In genomic region chr3:5426094-5426883, GRCh38 we compare ENCODE assay signal across 8 cellular contexts.
DNase-seq lines count a peak whose midpoint lies in the region; ATAC-seq and TF ChIP-seq lines count a peak whose summit lies in the region.

No MANE protein-coding gene starts in this region.

- peak; percentile 45 for ATAC-seq in GM21390 (IDR thresholded peaks at IDR 0.05; ENCODE audit: unreplicated experiment)

- no peaks in the 10 kb centered on the region for H3K9me3 ChIP-seq in uterus

- TF ChIP-seq POLR2A in uterus (IDR thresholded peaks at IDR 0.05) = no peak

- no peaks in the 10 kb centered on the region for H3K4me1 ChIP-seq in uterus

- peak; percentile 51 to 69 (median 68) for TF ChIP-seq CTCF in uterus (IDR thresholded peaks at IDR 0.05)

- DNase-seq in D341Med (ENCODE audit: low spot score) (peak; percentile 79), HuH-7 (ENCODE audit: low spot score) (peak; percentile 81), SHP77 (lab: John Stamatoyannopoulos, UW) (peak; percentile 86 to 89), glomerular endothelial cell (ENCODE audit: extremely low read depth, low read depth, low spot score) (peak; percentile 33), posterior cingulate gyrus (peak; percentile 67 to 95 (median 86)), uterus (peak; percentile 58 to 69)
- DNase-seq in activated effector memory CD4-positive, alpha-beta T cell treated with anti-CD3 and anti-CD28 coated beads, Interleukin-2, amount 50 U/mL, for 16 hours = peak; percentile 85

- no peak overlapping the region for H3K4me3 ChIP-seq in uterus

- H3K27ac ChIP-seq in uterus = no peak overlapping the region

- H3K36me3 ChIP-seq in uterus = no peaks in the 10 kb centered on the region

- intact Hi-C loops in posterior cingulate gyrus (cut with DNase I) (loop anchor here (5.0 kb wide), 1 partner anchor 1371 kb away; no protein-coding TSS in a partner anchor), uterus (cut with DNase I; ENCODE audit: low total_unique reads) (no loop called here)

- no peaks in the 10 kb centered on the region for H3K27me3 ChIP-seq in uterus

Comparison
In these comparisons a context has a peak if more than half of its experiments do, and no peak if none do; other contexts are left out.
1. DNase-seq: peak in every context shown above with its lines; median percentile 88 in SHP77; 86 in posterior cingulate gyrus; 85 in activated effector memory CD4-positive, alpha-beta T cell treated with anti-CD3 and anti-CD28 coated beads, Interleukin-2, amount 50 U/mL, for 16 hours; 81 in HuH-7; 79 in D341Med; 64 in uterus; 33 in glomerular endothelial cell.